ENCODE assay signal across 2 cellular contexts in genomic region chr3:197589545-197589944, GRCh38.
A peak's percentile ranks its signal among the peaks of the same experiment; 100 is the strongest.
TF ChIP-seq lines count a peak whose summit lies in the region.

No MANE protein-coding gene starts in this region.

TF ChIP-seq in K562, 482 proteins besides CTCF, POLR2A, EP300 and RAD21 (continued from another document):
- no peak for TF ChIP-seq ESRRA (IDR thresholded peaks at IDR 0.05; ENCODE audit: borderline replicate concordance, low read depth)
- TF ChIP-seq, protein P1, sequence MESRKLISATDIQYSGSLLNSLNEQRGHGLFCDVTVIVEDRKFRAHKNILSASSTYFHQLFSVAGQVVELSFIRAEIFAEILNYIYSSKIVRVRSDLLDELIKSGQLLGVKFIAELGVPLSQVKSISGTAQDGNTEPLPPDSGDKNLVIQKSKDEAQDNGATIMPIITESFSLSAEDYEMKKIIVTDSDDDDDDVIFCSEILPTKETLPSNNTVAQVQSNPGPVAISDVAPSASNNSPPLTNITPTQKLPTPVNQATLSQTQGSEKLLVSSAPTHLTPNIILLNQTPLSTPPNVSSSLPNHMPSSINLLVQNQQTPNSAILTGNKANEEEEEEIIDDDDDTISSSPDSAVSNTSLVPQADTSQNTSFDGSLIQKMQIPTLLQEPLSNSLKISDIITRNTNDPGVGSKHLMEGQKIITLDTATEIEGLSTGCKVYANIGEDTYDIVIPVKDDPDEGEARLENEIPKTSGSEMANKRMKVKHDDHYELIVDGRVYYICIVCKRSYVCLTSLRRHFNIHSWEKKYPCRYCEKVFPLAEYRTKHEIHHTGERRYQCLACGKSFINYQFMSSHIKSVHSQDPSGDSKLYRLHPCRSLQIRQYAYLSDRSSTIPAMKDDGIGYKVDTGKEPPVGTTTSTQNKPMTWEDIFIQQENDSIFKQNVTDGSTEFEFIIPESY (CRISPR knock-in tag; IDR thresholded peaks at IDR 0.05): 0 out of 2 replicates have a peak, but pooled peaks have one; percentile 22
TF ChIP-seq in K562: peak in this region for 2.

TF ChIP-seq in WTC11, 78 proteins besides CTCF, POLR2A, EP300 and RAD21 (continued from another document):
- TF ChIP-seq RORB (CRISPR knock-in tag; IDR thresholded peaks at IDR 0.05) (no peak), CREB1 (CRISPR knock-in tag; IDR thresholded peaks at IDR 0.05) (no peak), HMGA2 (CRISPR knock-in tag; IDR thresholded peaks at IDR 0.05) (no peak), NFYB (CRISPR knock-in tag; conservative IDR thresholded peaks at IDR 0.05; ENCODE audit: low read depth) (no peak), JAZF1 (CRISPR knock-in tag; IDR thresholded peaks at IDR 0.05) (no peak), KAT7 (CRISPR knock-in tag; IDR thresholded peaks at IDR 0.05; ENCODE audit: borderline replicate concordance) (no peak), ZNF317 (CRISPR knock-in tag; IDR thresholded peaks at IDR 0.05; ENCODE audit: borderline replicate concordance, low read depth) (no peak), CBFB (CRISPR knock-in tag; IDR thresholded peaks at IDR 0.05; ENCODE audit: low read depth) (no peak), SP1 (CRISPR knock-in tag; conservative IDR thresholded peaks at IDR 0.05) (no peak), MXD4 (CRISPR knock-in tag; IDR thresholded peaks at IDR 0.05; ENCODE audit: borderline replicate concordance) (no peak), ZNF138 (CRISPR knock-in tag; conservative IDR thresholded peaks at IDR 0.05) (no peak), RELA (CRISPR knock-in tag; IDR thresholded peaks at IDR 0.05; ENCODE audit: borderline replicate concordance) (no peak)
- TF ChIP-seq, protein P2, sequence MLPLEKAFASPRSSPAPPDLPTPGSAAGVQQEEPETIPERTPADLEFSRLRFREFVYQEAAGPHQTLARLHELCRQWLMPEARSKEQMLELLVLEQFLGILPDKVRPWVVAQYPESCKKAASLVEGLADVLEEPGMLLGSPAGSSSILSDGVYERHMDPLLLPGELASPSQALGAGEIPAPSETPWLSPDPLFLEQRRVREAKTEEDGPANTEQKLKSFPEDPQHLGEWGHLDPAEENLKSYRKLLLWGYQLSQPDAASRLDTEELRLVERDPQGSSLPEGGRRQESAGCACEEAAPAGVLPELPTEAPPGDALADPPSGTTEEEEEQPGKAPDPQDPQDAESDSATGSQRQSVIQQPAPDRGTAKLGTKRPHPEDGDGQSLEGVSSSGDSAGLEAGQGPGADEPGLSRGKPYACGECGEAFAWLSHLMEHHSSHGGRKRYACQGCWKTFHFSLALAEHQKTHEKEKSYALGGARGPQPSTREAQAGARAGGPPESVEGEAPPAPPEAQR (CRISPR knock-in tag; IDR thresholded peaks at IDR 0.05): no peak
- TF ChIP-seq, protein P3, sequence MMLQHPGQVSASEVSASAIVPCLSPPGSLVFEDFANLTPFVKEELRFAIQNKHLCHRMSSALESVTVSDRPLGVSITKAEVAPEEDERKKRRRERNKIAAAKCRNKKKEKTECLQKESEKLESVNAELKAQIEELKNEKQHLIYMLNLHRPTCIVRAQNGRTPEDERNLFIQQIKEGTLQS (CRISPR knock-in tag; conservative IDR thresholded peaks at IDR 0.05): no peak
- TF ChIP-seq, protein P4, sequence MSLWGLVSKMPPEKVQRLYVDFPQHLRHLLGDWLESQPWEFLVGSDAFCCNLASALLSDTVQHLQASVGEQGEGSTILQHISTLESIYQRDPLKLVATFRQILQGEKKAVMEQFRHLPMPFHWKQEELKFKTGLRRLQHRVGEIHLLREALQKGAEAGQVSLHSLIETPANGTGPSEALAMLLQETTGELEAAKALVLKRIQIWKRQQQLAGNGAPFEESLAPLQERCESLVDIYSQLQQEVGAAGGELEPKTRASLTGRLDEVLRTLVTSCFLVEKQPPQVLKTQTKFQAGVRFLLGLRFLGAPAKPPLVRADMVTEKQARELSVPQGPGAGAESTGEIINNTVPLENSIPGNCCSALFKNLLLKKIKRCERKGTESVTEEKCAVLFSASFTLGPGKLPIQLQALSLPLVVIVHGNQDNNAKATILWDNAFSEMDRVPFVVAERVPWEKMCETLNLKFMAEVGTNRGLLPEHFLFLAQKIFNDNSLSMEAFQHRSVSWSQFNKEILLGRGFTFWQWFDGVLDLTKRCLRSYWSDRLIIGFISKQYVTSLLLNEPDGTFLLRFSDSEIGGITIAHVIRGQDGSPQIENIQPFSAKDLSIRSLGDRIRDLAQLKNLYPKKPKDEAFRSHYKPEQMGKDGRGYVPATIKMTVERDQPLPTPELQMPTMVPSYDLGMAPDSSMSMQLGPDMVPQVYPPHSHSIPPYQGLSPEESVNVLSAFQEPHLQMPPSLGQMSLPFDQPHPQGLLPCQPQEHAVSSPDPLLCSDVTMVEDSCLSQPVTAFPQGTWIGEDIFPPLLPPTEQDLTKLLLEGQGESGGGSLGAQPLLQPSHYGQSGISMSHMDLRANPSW (CRISPR knock-in tag; conservative IDR thresholded peaks at IDR 0.05; ENCODE audit: low read depth): no peak
- TF ChIP-seq, protein P5, sequence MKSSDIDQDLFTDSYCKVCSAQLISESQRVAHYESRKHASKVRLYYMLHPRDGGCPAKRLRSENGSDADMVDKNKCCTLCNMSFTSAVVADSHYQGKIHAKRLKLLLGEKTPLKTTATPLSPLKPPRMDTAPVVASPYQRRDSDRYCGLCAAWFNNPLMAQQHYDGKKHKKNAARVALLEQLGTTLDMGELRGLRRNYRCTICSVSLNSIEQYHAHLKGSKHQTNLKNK (CRISPR knock-in tag; IDR thresholded peaks at IDR 0.05): no peak
TF ChIP-seq in WTC11: peak in this region for 0.
